ENCODE assay signal across 9 cellular contexts in genomic region chr20:37627060-37627766, GRCh38.
DNase-seq lines count a peak whose midpoint lies in the region; ATAC-seq, FAIRE-seq and TF ChIP-seq lines count a peak whose summit lies in the region.
"Had no signal": no experiment of that assay in that cellular context is flagged by ENCODE, and none has a peak within 500 bp of the region (broad histone marks: within the 10 kb centered on the region; RNA-seq: fewer than 3 reads in every experiment).

No MANE protein-coding gene starts in this region.

- TF ChIP-seq CTCF in choroid plexus epithelial cell (conservative IDR thresholded peaks at IDR 0.05; ENCODE audit: low read depth, low read length), result no peak
- no peak for TF ChIP-seq CTCF in mucosa of descending colon (IDR thresholded peaks at IDR 0.05)

- no peaks in the 10 kb centered on the region for H3K36me3 ChIP-seq in mucosa of descending colon (ENCODE audit: low read depth)
- H3K36me3 ChIP-seq: tibial nerve had no signal

- no peaks in the 10 kb centered on the region for H3K4me1 ChIP-seq in mucosa of descending colon (ENCODE audit: low read depth)
- H3K4me1 ChIP-seq: tibial nerve had no signal

- ATAC-seq in mucosa of descending colon (peak; percentile 44), HG02970 (IDR thresholded peaks at IDR 0.05; ENCODE audit: low FRiP score, unreplicated experiment) (no peak), HG03045 (IDR thresholded peaks at IDR 0.05; ENCODE audit: unreplicated experiment) (no peak)

- FAIRE-seq in RCC 7860 (lab: Jason Lieb, UNC), result no peak

- H3K9me3 ChIP-seq in mucosa of descending colon, result no peaks in the 10 kb centered on the region
- H3K9me3 ChIP-seq: tibial nerve had no signal

- H3K4me3 ChIP-seq in choroid plexus epithelial cell (ENCODE audit: low read depth, low read length), result no peak overlapping the region
- H3K4me3 ChIP-seq in mucosa of descending colon, result no peak overlapping the region
- H3K4me3 ChIP-seq: tibial nerve had no signal

- intact Hi-C loops in mucosa of descending colon (cut with DNase I, micrococcal nuclease), result no loop called here

- DNase-seq in SIG-M5 treated with dmso at 0.1 percent for 504 hours (lab: John Stamatoyannopoulos, UW; ENCODE audit: unreplicated experiment) (peak; percentile 39), SIG-M5 (lab: John Stamatoyannopoulos, UW) (no peak), RCC 7860 (ENCODE audit: low spot score) (peak; percentile 30), choroid plexus epithelial cell (ENCODE audit: low read depth) (peak; percentile 74), mucosa of descending colon (peak in 2 of 3 donors; percentile 51 to 66), cerebellar nuclear complex (lab: John Stamatoyannopoulos, UW) (no peak)

Comparison
In these comparisons a context has a peak if more than half of its experiments do, and no peak if none do; other contexts are left out.
1. DNase-seq: peak in SIG-M5 treated with dmso at 0.1 percent for 504 hours (single experiment), RCC 7860 (single experiment), choroid plexus epithelial cell (single experiment) and mucosa of descending colon (2 of 3); none in SIG-M5 (single experiment) and cerebellar nuclear complex (0 of 2).